ENCODE assay signal across 11 cellular contexts in the genomic region with DNA sequence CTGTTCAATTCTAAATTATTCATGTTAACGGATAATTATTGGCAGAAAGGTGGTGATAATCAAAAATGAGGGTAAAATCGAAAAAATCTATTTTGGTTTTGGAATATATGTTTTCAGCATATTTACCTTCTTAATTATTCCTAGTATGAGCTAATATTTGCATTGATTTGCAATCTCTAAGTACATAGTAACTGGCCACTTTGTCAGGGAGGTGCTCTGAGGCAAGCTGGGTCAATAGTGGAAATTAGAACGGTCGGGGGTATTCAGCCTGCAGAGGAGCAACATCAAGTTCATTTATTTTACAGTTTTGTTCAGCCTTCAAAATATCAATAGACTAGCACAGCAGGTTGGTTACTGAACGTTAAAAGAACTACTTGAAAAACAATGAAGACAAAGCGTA. TPM values are rescaled to one million over a fixed set of nuclear protein-coding genes. Genes with fewer than 3 reads are reported as not detected.
DNase-seq lines count a peak whose midpoint lies in the region; ATAC-seq and TF ChIP-seq lines count a peak whose summit lies in the region.
"Had no signal": no experiment of that assay in that cellular context is flagged by ENCODE, and none has a peak within 500 bp of the region (broad histone marks: within the 10 kb centered on the region; RNA-seq: fewer than 3 reads in every experiment).

No MANE protein-coding gene starts in this region.

- no peak for ATAC-seq in GM18909 (IDR thresholded peaks at IDR 0.05; ENCODE audit: poor library complexity, unreplicated experiment)

- H3K27me3 ChIP-seq in stomach smooth muscle (ENCODE audit: control insufficient read depth in 1 of 2, insufficient read depth in 2 of 2, low read length in 2 of 2) = no peaks in the 10 kb centered on the region

- peak overlapping the region; percentile 99 for H3K4me3 Mint-ChIP-seq in glutamatergic neuron (ENCODE audit: unreplicated experiment)

- no peaks in the 10 kb centered on the region for H3K36me3 ChIP-seq in stomach smooth muscle (ENCODE audit: control insufficient read depth in 2 of 2, insufficient read depth in 2 of 2, low read length in 2 of 2)
- H3K36me3 ChIP-seq: BLaER1 had no signal

- peaks cover 9% of the 10 kb centered on the region for H3K27me3 Mint-ChIP-seq in glutamatergic neuron (ENCODE audit: unreplicated experiment)

- peaks cover 4% of the 10 kb centered on the region for H3K4me1 Mint-ChIP-seq in glutamatergic neuron (ENCODE audit: low read depth, unreplicated experiment)

- no peaks in the 10 kb centered on the region for H3K36me3 Mint-ChIP-seq in glutamatergic neuron (ENCODE audit: unreplicated experiment)

- H3K9me3 ChIP-seq in stomach smooth muscle (ENCODE audit: control insufficient read depth in 2 of 2, low read length in 2 of 2) = no peaks in the 10 kb centered on the region

- H3K4me3 ChIP-seq in stomach smooth muscle (ENCODE audit: low read length in 2 of 2) = peak overlapping the region; percentile 92 to 94
- H3K4me3 ChIP-seq: BLaER1 had no signal

- H3K9me3 Mint-ChIP-seq in glutamatergic neuron (ENCODE audit: unreplicated experiment) = peaks cover 8% of the 10 kb centered on the region

- H3K27ac Mint-ChIP-seq in glutamatergic neuron (ENCODE audit: unreplicated experiment) = no peak overlapping the region

- peak overlapping the region in 1 of 2 donors; percentile 96 for H3K9ac ChIP-seq in stomach smooth muscle (ENCODE audit: low read length in 2 of 2)
- H3K9ac ChIP-seq: BLaER1 had no signal

- peaks cover 5% of the 10 kb centered on the region for H3K4me1 ChIP-seq in stomach smooth muscle (ENCODE audit: control insufficient read depth, insufficient read depth, low read length)
- H3K4me1 ChIP-seq: BLaER1 had no signal

- DNase-seq in NCI-H510A treated with DMSO at 0.1 percent for 48 hours (lab: John Stamatoyannopoulos, UW) = peak; percentile 11
- no peak for DNase-seq in NCI-H510A (lab: John Stamatoyannopoulos, UW)
- DNase-seq in glutamatergic neuron = no peak
- no peak for DNase-seq in DMS79 (lab: John Stamatoyannopoulos, UW)
- no peak for DNase-seq in activated CD8-positive, alpha-beta memory T cell treated with anti-CD3 and anti-CD28 coated beads, Interleukin-2, amount 50 U/mL, for 48 hours
- DNase-seq: activated CD8-positive, alpha-beta memory T cell treated with anti-CD3 and anti-CD28 coated beads, Interleukin-2, amount 50 U/mL, for 4 hours; stimulated activated CD4-positive, alpha-beta T cell treated with anti-CD3 and anti-CD28 coated beads, Interleukin-4, amount 100 ng/mL, for 4 hours had no signal

- no peak for TF ChIP-seq CTCF in VCaP (conservative IDR thresholded peaks at IDR 0.05)
- TF ChIP-seq CTCF in glutamatergic neuron (IDR thresholded peaks at IDR 0.05; ENCODE audit: partially characterized antibody, unreplicated experiment) = no peak

- H3K27ac ChIP-seq in VCaP (peak overlapping the region; percentile 94), stomach smooth muscle (ENCODE audit: low read length) (peak overlapping the region; percentile 92)
- H3K27ac ChIP-seq: BLaER1 had no signal

RNA-seq across cellular contexts. Expression of gene OTUD7B, which starts 1.8 kb away (rescaled TPM):
- total RNA-seq in glutamatergic neuron (ENCODE audit: unreplicated experiment) = 15.4 TPM

RNA-seq across cellular contexts. Expression of gene VPS45, which starts 58.9 kb away (rescaled TPM):
- total RNA-seq in glutamatergic neuron (ENCODE audit: unreplicated experiment) = 60.0 TPM
